ENCODE assay signal across 8 cellular contexts in genomic region chr1:181149326-181150000, GRCh38.
DNase-seq lines count a peak whose midpoint lies in the region; ATAC-seq, FAIRE-seq and TF ChIP-seq lines count a peak whose summit lies in the region.

No MANE protein-coding gene starts in this region.

- H3K4me1 Mint-ChIP-seq in activated CD4-positive, alpha-beta memory T cell treated with anti-CD3 and anti-CD28 coated beads, Interleukin-2, amount 10 ng/mL, durations not matched to agents 7 days and 5 days, result peaks cover 58% of the 10 kb centered on the region
- peaks cover 34 to 47% of the 10 kb centered on the region in 2 donors for H3K4me1 Mint-ChIP-seq in natural killer cell treated with Interleukin-12 subunit alpha and Interleukin-12 subunit beta and Interleukin-15 and Interleukin-18, amount 100 ng/mL, for 72 hours (ENCODE audit: low read depth in 2 of 2)

- H3K27ac ChIP-seq in Karpas-422 (ENCODE audit: low read length), result no peak overlapping the region
- no peak overlapping the region for H3K27ac ChIP-seq in upper lobe of right lung
- H3K27ac ChIP-seq in pancreas, result no peak overlapping the region

- no peaks in the 10 kb centered on the region for H4K20me1 ChIP-seq in Loucy (ENCODE audit: insufficient read depth, low read length, poor library complexity, severe bottlenecking)
- no peaks in the 10 kb centered on the region for H4K20me1 ChIP-seq in Karpas-422 (ENCODE audit: insufficient read depth, low read depth, low read length)

- peak overlapping the region; percentile 54 for H3K9ac ChIP-seq in Loucy (ENCODE audit: low read depth, low read length, poor library complexity, severe bottlenecking)
- no peak overlapping the region for H3K9ac ChIP-seq in Karpas-422 (ENCODE audit: low read length)

- CTCF ChIA-PET in activated CD4-positive, alpha-beta memory T cell treated with anti-CD3 and anti-CD28 coated beads, Interleukin-2, amount 10 ng/mL, durations not matched to agents 7 days and 5 days (lab: Charles Lee), result interaction anchor here (0.6 to 5.4 kb wide), 11 partner anchors 8 to 126 kb away, joined by 3 to 40 read pairs (median 5); partner anchors contain the start of genes IER5 and MR1

- WGBS in pancreas, 2 donors, result 88 to 95% methylated on average over 10 of the region's 10 CpGs

- H3K79me2 ChIP-seq in Loucy (ENCODE audit: insufficient read depth, low read length), result no peaks in the 10 kb centered on the region
- H3K79me2 ChIP-seq in Karpas-422 (ENCODE audit: low read length), result no peaks in the 10 kb centered on the region

- H3K4me3 Mint-ChIP-seq in activated CD4-positive, alpha-beta memory T cell treated with anti-CD3 and anti-CD28 coated beads, Interleukin-2, amount 10 ng/mL, durations not matched to agents 7 days and 5 days, result peak overlapping the region; percentile 18
- peak overlapping the region; percentile 70 for H3K4me3 Mint-ChIP-seq in natural killer cell treated with Interleukin-12 subunit alpha and Interleukin-12 subunit beta and Interleukin-15 and Interleukin-18, amount 100 ng/mL, for 72 hours

- intact Hi-C loops in upper lobe of right lung (cut with DNase I) (no loop called here), pancreas (cut with DNase I) (loop anchor here in 1 of 3 donors (10.0 kb wide), 1 partner anchor 635 kb away; no protein-coding TSS in a partner anchor)

- peak overlapping the region; percentile 59 for H3K4me3 ChIP-seq in Loucy (ENCODE audit: low read length, poor library complexity, severe bottlenecking)
- no peak overlapping the region for H3K4me3 ChIP-seq in Karpas-422 (ENCODE audit: low read length)
- H3K4me3 ChIP-seq in upper lobe of right lung, result no peak overlapping the region
- H3K4me3 ChIP-seq in pancreas, result no peak overlapping the region

- no peak for FAIRE-seq in pancreas (lab: Jason Lieb, UNC)

- peaks cover 18% of the 10 kb centered on the region for H3F3A ChIP-seq in Loucy (ENCODE audit: low read depth)

- H3K9me3 Mint-ChIP-seq in activated CD4-positive, alpha-beta memory T cell treated with anti-CD3 and anti-CD28 coated beads, Interleukin-2, amount 10 ng/mL, durations not matched to agents 7 days and 5 days, result peaks cover 3% of the 10 kb centered on the region
- H3K9me3 Mint-ChIP-seq in natural killer cell treated with Interleukin-12 subunit alpha and Interleukin-12 subunit beta and Interleukin-15 and Interleukin-18, amount 100 ng/mL, for 72 hours, result no peaks in the 10 kb centered on the region

- POLR2A ChIA-PET in activated CD4-positive, alpha-beta memory T cell treated with anti-CD3 and anti-CD28 coated beads, Interleukin-2, amount 10 ng/mL, durations not matched to agents 7 days and 5 days (lab: Charles Lee), result interaction anchor here (0.7 to 4.0 kb wide), 15 partner anchors 8 to 127 kb away, joined by 3 to 43 read pairs (median 5); partner anchors contain the start of genes IER5 and STX6

- H3K9me3 ChIP-seq in Loucy (ENCODE audit: insufficient read depth, low read depth, low read length), result no peaks in the 10 kb centered on the region
- H3K9me3 ChIP-seq in Karpas-422 (ENCODE audit: low read length), result no peaks in the 10 kb centered on the region
- no peaks in the 10 kb centered on the region for H3K9me3 ChIP-seq in upper lobe of right lung
- H3K9me3 ChIP-seq in pancreas, result no peaks in the 10 kb centered on the region

- peaks cover 3% of the 10 kb centered on the region for H3K36me3 Mint-ChIP-seq in activated CD4-positive, alpha-beta memory T cell treated with anti-CD3 and anti-CD28 coated beads, Interleukin-2, amount 10 ng/mL, durations not matched to agents 7 days and 5 days (ENCODE audit: low read depth)
- H3K36me3 Mint-ChIP-seq in natural killer cell treated with Interleukin-12 subunit alpha and Interleukin-12 subunit beta and Interleukin-15 and Interleukin-18, amount 100 ng/mL, for 72 hours, result no peaks in the 10 kb centered on the region

- H2AFZ ChIP-seq in Loucy (ENCODE audit: low read length) (no peak overlapping the region), Karpas-422 (ENCODE audit: low read length) (no peak overlapping the region)

- H3K36me3 ChIP-seq in Loucy (ENCODE audit: insufficient read depth, low read length) (no peaks in the 10 kb centered on the region), Karpas-422 (ENCODE audit: insufficient read depth, low read length) (no peaks in the 10 kb centered on the region), upper lobe of right lung (no peaks in the 10 kb centered on the region), pancreas (no peaks in the 10 kb centered on the region)

- TF ChIP-seq CTCF in Loucy (conservative IDR thresholded peaks at IDR 0.05; ENCODE audit: low read length) (no peak), upper lobe of right lung (IDR thresholded peaks at IDR 0.05) (no peak), pancreas (IDR thresholded peaks at IDR 0.05) (no peak)

- H3K27me3 ChIP-seq in Loucy (ENCODE audit: insufficient read depth, low read length, poor library complexity, severe bottlenecking) (no peaks in the 10 kb centered on the region), Karpas-422 (ENCODE audit: low read length) (no peaks in the 10 kb centered on the region), upper lobe of right lung (no peaks in the 10 kb centered on the region), pancreas (no peaks in the 10 kb centered on the region)

- DNase-seq in activated CD4-positive, alpha-beta memory T cell treated with anti-CD3 and anti-CD28 coated beads, Interleukin-2, amount 10 ng/mL, durations not matched to agents 7 days and 5 days, result peak; percentile 89
- DNase-seq in natural killer cell treated with Interleukin-12 subunit alpha and Interleukin-12 subunit beta and Interleukin-15 and Interleukin-18, amount 100 ng/mL, for 72 hours (ENCODE audit: low spot score), result peak; percentile 85
- DNase-seq in Karpas-422 (no peak), upper lobe of right lung (no peak), pancreas (no peak)

- ATAC-seq in GM18498 (IDR thresholded peaks at IDR 0.05; ENCODE audit: unreplicated experiment) (peak; percentile 79), GM21717 (IDR thresholded peaks at IDR 0.05; ENCODE audit: unreplicated experiment) (peak; percentile 84), upper lobe of right lung (no peak), pancreas (no peak)
- peak; percentile 93 for ATAC-seq in natural killer cell treated with Interleukin-12 subunit alpha and Interleukin-12 subunit beta and Interleukin-15 and Interleukin-18, amount 100 ng/mL, for 72 hours

- peaks cover 16% of the 10 kb centered on the region for H3K27me3 Mint-ChIP-seq in activated CD4-positive, alpha-beta memory T cell treated with anti-CD3 and anti-CD28 coated beads, Interleukin-2, amount 10 ng/mL, durations not matched to agents 7 days and 5 days
- no peaks in the 10 kb centered on the region for H3K27me3 Mint-ChIP-seq in natural killer cell treated with Interleukin-12 subunit alpha and Interleukin-12 subunit beta and Interleukin-15 and Interleukin-18, amount 100 ng/mL, for 72 hours

- H3K27ac Mint-ChIP-seq in activated CD4-positive, alpha-beta memory T cell treated with anti-CD3 and anti-CD28 coated beads, Interleukin-2, amount 10 ng/mL, durations not matched to agents 7 days and 5 days, result peak overlapping the region; percentile 81
- H3K27ac Mint-ChIP-seq in natural killer cell treated with Interleukin-12 subunit alpha and Interleukin-12 subunit beta and Interleukin-15 and Interleukin-18, amount 100 ng/mL, for 72 hours, result peak overlapping the region; percentile 46 to 85

- H3K9me2 ChIP-seq in Loucy (replicated peaks; ENCODE audit: low read depth, low read length) (no peaks in the 10 kb centered on the region), Karpas-422 (replicated peaks; ENCODE audit: insufficient read depth, low read length) (no peaks in the 10 kb centered on the region)

- H3K4me2 ChIP-seq in Loucy (ENCODE audit: low read depth, low read length, poor library complexity, severe bottlenecking) (peak overlapping the region; percentile 85), Karpas-422 (ENCODE audit: low read depth, low read length, poor library complexity, severe bottlenecking) (no peak overlapping the region)

- H3K4me1 ChIP-seq in Loucy (ENCODE audit: insufficient read depth, low read length, poor library complexity, severe bottlenecking) (peaks cover 55% of the 10 kb centered on the region), Karpas-422 (ENCODE audit: low read length) (no peaks in the 10 kb centered on the region; the same call in 1 of the 2 replicates), upper lobe of right lung (peaks cover 30% of the 10 kb centered on the region), pancreas (peaks cover 0 to 11% (median 6%) of the 10 kb centered on the region in 3 donors)

Comparison
In these comparisons a context has a peak if more than half of its experiments do, and no peak if none do; other contexts are left out.
1. ATAC-seq: peak in GM18498 (single experiment), GM21717 (single experiment) and natural killer cell treated with Interleukin-12 subunit alpha and Interleukin-12 subunit beta and Interleukin-15 and Interleukin-18, amount 100 ng/mL, for 72 hours (2 of 2); none in upper lobe of right lung (single experiment) and pancreas (0 of 4).
2. DNase-seq: peak in activated CD4-positive, alpha-beta memory T cell treated with anti-CD3 and anti-CD28 coated beads, Interleukin-2, amount 10 ng/mL, durations not matched to agents 7 days and 5 days (single experiment) and natural killer cell treated with Interleukin-12 subunit alpha and Interleukin-12 subunit beta and Interleukin-15 and Interleukin-18, amount 100 ng/mL, for 72 hours (single experiment); none in Karpas-422 (single experiment), upper lobe of right lung (single experiment) and pancreas (0 of 6).